Comparison of ENCODE assay signal across 21 cellular contexts in the genomic region with DNA sequence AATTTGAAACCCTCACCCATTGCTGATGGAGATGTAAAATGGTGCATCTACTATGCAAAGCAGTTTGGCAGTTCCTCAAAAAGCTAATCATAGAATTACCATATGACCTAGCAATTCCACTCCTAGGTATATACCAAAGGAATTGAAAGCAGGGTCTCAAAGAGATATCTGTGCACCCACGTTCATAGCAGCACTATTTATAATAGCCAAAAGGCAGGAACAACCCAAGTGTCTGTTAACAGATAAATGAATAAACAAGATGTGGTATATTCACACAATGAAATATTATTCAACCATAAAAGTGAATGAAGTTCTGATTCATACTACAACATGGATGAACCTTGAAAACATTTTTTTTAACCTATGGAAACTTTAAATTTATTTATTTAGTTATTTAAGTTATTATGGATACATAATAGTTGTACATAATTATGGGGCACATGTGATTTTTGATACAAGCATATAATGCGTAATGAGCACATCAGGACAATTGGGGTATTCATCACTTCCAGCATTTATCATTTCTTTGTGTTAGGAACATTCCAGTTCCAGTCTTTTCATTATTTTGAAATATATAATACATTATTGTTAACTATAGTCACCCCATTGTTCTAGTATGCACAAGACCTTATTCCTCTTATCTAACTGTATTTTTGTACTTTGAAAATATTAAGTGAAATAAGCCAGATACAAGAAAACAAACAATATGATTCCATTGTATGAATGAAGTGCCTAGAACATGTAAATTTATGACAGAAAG.
DNase-seq lines count a peak whose midpoint lies in the region; ATAC-seq, FAIRE-seq and TF ChIP-seq lines count a peak whose summit lies in the region.
"Had no signal": no experiment of that assay in that cellular context is flagged by ENCODE, and none has a peak within 500 bp of the region (broad histone marks: within the 10 kb centered on the region; RNA-seq: fewer than 3 reads in every experiment).

No MANE protein-coding gene starts in this region.

- 49 to 71% methylated on average over 2 of the region's 2 CpGs for WGBS in pancreas, 2 donors

- in situ Hi-C loops in SK-MEL-5 (cut with HindIII; ENCODE audit: low pct_unique_long_range_greater_than_20kb, low sequenced_read_pairs): no loop called here

- FAIRE-seq in islet of Langerhans (lab: Jason Lieb, UNC) (peak; percentile 96), pancreas (lab: Jason Lieb, UNC) (peak; percentile 97)
- FAIRE-seq: A204.1, D721Med, G401.6, GM12891, GM19239 had no signal

- H3K4me3 ChIP-seq in pancreas: no peak overlapping the region
- H3K4me3 ChIP-seq: BLaER1 treated with 17β-estradiol and CSF1 and Interleukin-3, amounts not matched to agents 10 nM and 100 nM had no signal

- H3K9me3 ChIP-seq in pancreas: no peaks in the 10 kb centered on the region
- H3K9me3 ChIP-seq: BLaER1 treated with 17β-estradiol and CSF1 and Interleukin-3, amounts not matched to agents 10 nM and 100 nM; Caco-2 had no signal

- no peak for TF ChIP-seq CTCF in pancreas (IDR thresholded peaks at IDR 0.05)

- no peaks in the 10 kb centered on the region for H3K36me3 ChIP-seq in pancreas
- H3K36me3 ChIP-seq: BLaER1 treated with 17β-estradiol and CSF1 and Interleukin-3, amounts not matched to agents 10 nM and 100 nM had no signal

- DNase-seq in SK-MEL-5 (ENCODE audit: low read depth, low spot score) (peak; percentile 74), pancreas (no peak), GM19238 (ENCODE audit: insufficient read length, low spot score) (no peak)
- no peak for DNase-seq in stimulated activated naive CD4-positive, alpha-beta T cell treated with Interleukin-2 at 50 U/mL for 16 hours (lab: John Stamatoyannopoulos, UW)
- DNase-seq: 8988T; AML-193; Caco-2; Calu3; CD4-positive, alpha-beta T cell; CD8-positive, alpha-beta T cell; DMS79 treated with DMSO at 0.1 percent for 48 hours; GF-D8 had no signal

- H3K4me1 ChIP-seq in pancreas: no peaks in the 10 kb centered on the region

- intact Hi-C loops in pancreas (cut with DNase I): no loop called here

- ATAC-seq in pancreas (no peak), GM18873 (IDR thresholded peaks at IDR 0.05; ENCODE audit: low FRiP score, unreplicated experiment) (no peak)
- ATAC-seq: CD8-positive, alpha-beta T cell had no signal

- H3K27me3 ChIP-seq in pancreas: peaks cover 0 to 3% (median 0%) of the 10 kb centered on the region in 4 donors
- H3K27me3 ChIP-seq: BLaER1 treated with 17β-estradiol and CSF1 and Interleukin-3, amounts not matched to agents 10 nM and 100 nM had no signal

- H3K27ac ChIP-seq in pancreas: no peak overlapping the region
- H3K27ac ChIP-seq: BLaER1 treated with 17β-estradiol and CSF1 and Interleukin-3, amounts not matched to agents 10 nM and 100 nM; C4-2B had no signal
